ENCODE assay signal across 8 cellular contexts in the genomic region with DNA sequence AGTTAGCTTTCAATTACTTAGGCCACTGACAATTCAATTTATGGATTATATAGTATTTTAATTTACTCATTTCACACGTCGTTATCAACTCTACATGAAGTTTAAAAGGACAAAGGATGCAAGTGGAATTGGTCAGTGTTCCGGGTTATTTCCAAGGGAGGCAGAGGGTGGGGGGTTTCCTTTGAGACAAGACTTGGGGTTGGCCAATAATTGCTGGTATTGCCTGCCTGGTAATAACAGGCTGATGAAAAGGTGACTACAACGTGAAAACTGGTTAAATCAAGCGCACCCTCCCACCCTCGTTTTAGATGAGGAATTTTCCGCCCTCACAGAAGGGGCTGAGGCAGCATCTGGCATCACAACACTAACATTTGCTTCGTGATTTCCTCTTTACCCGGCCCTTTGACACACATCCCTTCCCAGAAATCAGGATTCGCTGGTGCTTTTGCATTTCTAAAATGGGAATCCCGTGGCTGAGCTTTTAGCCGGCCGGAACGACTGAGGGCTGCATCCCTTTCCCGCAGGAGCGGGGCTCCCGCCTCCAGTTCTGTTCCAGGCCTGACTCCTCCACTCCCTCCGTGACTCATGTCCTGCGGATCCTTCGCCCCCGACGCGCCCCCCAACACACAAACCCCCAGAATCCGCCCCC. TPM values are rescaled to one million over a fixed set of nuclear protein-coding genes. Genes with fewer than 3 reads are reported as not detected.
DNase-seq lines count a peak whose midpoint lies in the region; ATAC-seq and TF ChIP-seq lines count a peak whose summit lies in the region.

No MANE protein-coding gene starts in this region.

- WGBS in lower leg skin, 2 donors = 5 to 11% methylated on average over 17 to 22 of the region's 24 CpGs

- H3K27ac ChIP-seq in SJCRH30 = peak overlapping the region; percentile 89
- peak overlapping the region; percentile 79 for H3K27ac ChIP-seq in cingulate gyrus (ENCODE audit: low read depth, low read length)

- TF ChIP-seq POLR2A in lower leg skin (IDR thresholded peaks at IDR 0.05) = no peak

- H3K4me1 ChIP-seq in HAP-1 (peaks cover 16% of the 10 kb centered on the region), SJCRH30 (peaks cover 7% of the 10 kb centered on the region; the same call in 1 of the 2 replicates)

- intact Hi-C loops in lower leg skin (cut with DNase I; ENCODE audit: low total_unique reads) = no loop called here

- DNase-seq in AML-193 (lab: John Stamatoyannopoulos, UW) = peak; percentile 33 to 35
- no peak for DNase-seq in HAP-1 (ENCODE audit: low spot score in 2 of 2)
- DNase-seq in SJCRH30 = no peak
- no peak for DNase-seq in lower leg skin (ENCODE audit: low spot score in 2 of 2)
- DNase-seq in stimulated activated naive CD8-positive, alpha-beta T cell treated with anti-CD3 and anti-CD28 coated beads, Interleukin-15, Interleukin-2, amounts not matched to agents 100 U/mL and 50 U/mL, for 24 hours = peak; percentile 43
- DNase-seq in NOMO-1 treated with dmso at 0.1 percent for 144 hours (lab: John Stamatoyannopoulos, UW; ENCODE audit: unreplicated experiment) = no peak

- no peaks in the 10 kb centered on the region for H3K9me3 ChIP-seq in HAP-1
- no peaks in the 10 kb centered on the region for H3K9me3 ChIP-seq in SJCRH30 (replicated peaks)

- in situ Hi-C loops in HAP-1 (cut with MboI; ENCODE audit: low sequenced_read_pairs) = no loop called here

- H3K27me3 ChIP-seq in HAP-1 (ENCODE audit: low read depth) (no peaks in the 10 kb centered on the region), SJCRH30 (no peaks in the 10 kb centered on the region)

- H3K36me3 ChIP-seq in HAP-1 (replicated peaks) (peaks cover 33% of the 10 kb centered on the region), SJCRH30 (peaks cover 15% of the 10 kb centered on the region)

- no peak for TF ChIP-seq CTCF in lower leg skin (IDR thresholded peaks at IDR 0.05)

- ATAC-seq in stimulated activated naive CD8-positive, alpha-beta T cell treated with anti-CD3 and anti-CD28 coated beads, Interleukin-15, Interleukin-2, amounts not matched to agents 100 U/mL and 50 U/mL, for 24 hours = no peak
- no peak for ATAC-seq in HG03139 (IDR thresholded peaks at IDR 0.05; ENCODE audit: unreplicated experiment)

- H3K4me3 ChIP-seq in HAP-1 = peak overlapping the region; percentile 46
- H3K4me3 ChIP-seq in SJCRH30 = peak overlapping the region; percentile 60
- H3K4me3 ChIP-seq in lower leg skin (ENCODE audit: low read depth, poor library complexity, severe bottlenecking) = peak overlapping the region; percentile 23

RNA-seq across cellular contexts. Expression of a gene that starts 1.0 kb away (rescaled TPM):
- 15.2 and 16.4 TPM in 2 replicates for total RNA-seq in SJCRH30 (2014; rRNA removed; shearing (Covaris generic))
- 100 to 1,000 TPM; 136 to 173 (median 150) TPM for total RNA-seq in lower leg skin

Comparison
In these comparisons a context has a peak if more than half of its experiments do, and no peak if none do; other contexts are left out.
1. DNase-seq: peak in AML-193 (2 of 2) and stimulated activated naive CD8-positive, alpha-beta T cell treated with anti-CD3 and anti-CD28 coated beads, Interleukin-15, Interleukin-2, amounts not matched to agents 100 U/mL and 50 U/mL, for 24 hours (single experiment); none in HAP-1 (0 of 2), SJCRH30 (0 of 2), lower leg skin (0 of 2) and NOMO-1 treated with dmso at 0.1 percent for 144 hours (single experiment).
2. Peak in every context shown above with its lines, with median percentiles within 50 percentile points of each other: H3K4me3 ChIP-seq.